8 cellular contexts compared by ENCODE assay signal in genomic region chr3:57169872-57170623, GRCh38. TPM values are rescaled to one million over a fixed set of nuclear protein-coding genes. Genes with fewer than 3 reads are reported as not detected.
A peak's percentile ranks its signal among the peaks of the same experiment; 100 is the strongest.
DNase-seq lines count a peak whose midpoint lies in the region; TF ChIP-seq lines count a peak whose summit lies in the region.

No MANE protein-coding gene starts in this region.

- no peak overlapping the region for H3K27ac ChIP-seq in stomach smooth muscle (ENCODE audit: low read length)

- H3K9me3 Mint-ChIP-seq in neural crest cell: no peaks in the 10 kb centered on the region

- no peaks in the 10 kb centered on the region for H3K9me3 ChIP-seq in BE2C
- no peaks in the 10 kb centered on the region for H3K9me3 ChIP-seq in stomach smooth muscle (ENCODE audit: control insufficient read depth in 2 of 2, low read length in 2 of 2)

- peak overlapping the region; percentile 83 for H3K4me3 Mint-ChIP-seq in neural crest cell

- H3K4me1 Mint-ChIP-seq in neural crest cell: peaks cover 23% of the 10 kb centered on the region

- H3K27ac Mint-ChIP-seq in neural crest cell (ENCODE audit: unreplicated experiment): no peak overlapping the region

- peak; percentile 77 for DNase-seq in BE2C
- DNase-seq in GM19238 (ENCODE audit: insufficient read length, low spot score): peak; percentile 47
- DNase-seq in HT-29 (ENCODE audit: low spot score): peak; percentile 69
- DNase-seq in RPMI7951 (ENCODE audit: low read depth): peak; percentile 76
- peak; percentile 32 for DNase-seq in activated effector memory CD4-positive, alpha-beta T cell treated with Interleukin-2 at 50 U/mL for 16 hours
- peak; percentile 75 for DNase-seq in fibroblast of villous mesenchyme (ENCODE audit: low read depth)
- peak; percentile 88 for DNase-seq in neural crest cell (ENCODE audit: low read depth, low spot score)

- H3K27me3 Mint-ChIP-seq in neural crest cell (ENCODE audit: low read depth): peaks cover 10% of the 10 kb centered on the region

- H3K4me3 ChIP-seq in BE2C (ENCODE audit: low read depth, low read length) (peak overlapping the region; percentile 52), fibroblast of villous mesenchyme (ENCODE audit: low read depth, low read length) (peak overlapping the region; percentile 50), stomach smooth muscle (ENCODE audit: low read length in 2 of 2) (peak overlapping the region; percentile 57 to 74)

- no peaks in the 10 kb centered on the region for H3K36me3 Mint-ChIP-seq in neural crest cell (ENCODE audit: low read depth)

- H3K27me3 ChIP-seq in BE2C (peaks cover under 1% of the 10 kb centered on the region), stomach smooth muscle (ENCODE audit: control insufficient read depth in 1 of 2, insufficient read depth in 2 of 2, low read length in 2 of 2) (no peaks in the 10 kb centered on the region)

- H3K9ac ChIP-seq in stomach smooth muscle (ENCODE audit: low read length in 2 of 2): peak overlapping the region in 1 of 2 donors; percentile 5

- no peaks in the 10 kb centered on the region for H3K4me1 ChIP-seq in BE2C
- peaks cover 10% of the 10 kb centered on the region for H3K4me1 ChIP-seq in stomach smooth muscle (ENCODE audit: control insufficient read depth, insufficient read depth, low read length)

- TF ChIP-seq CTCF in BE2C (IDR thresholded peaks at IDR 0.05; ENCODE audit: low read depth, low read length): peak; percentile 68
- peak; percentile 81 for TF ChIP-seq CTCF in fibroblast of villous mesenchyme (IDR thresholded peaks at IDR 0.05; ENCODE audit: insufficient read depth, low read depth, low read length)
- peak; percentile 94 for TF ChIP-seq CTCF in neural crest cell (conservative IDR thresholded peaks at IDR 0.05)

- H3K36me3 ChIP-seq in BE2C (no peaks in the 10 kb centered on the region), stomach smooth muscle (ENCODE audit: control insufficient read depth in 2 of 2, insufficient read depth in 2 of 2, low read length in 2 of 2) (no peaks in the 10 kb centered on the region)

RNA-seq across cellular contexts. Expression of gene IL17RD, which starts 4.9 kb away (rescaled TPM):
- 2.0 TPM for polyA plus RNA-seq in BE2C (2012; ENCODE audit: insufficient read depth, insufficient read length, low read depth)
- total RNA-seq in HT-29 (2014; rRNA removed; shearing (Covaris generic)): 0.10 and 0.13 TPM in 2 replicates
- total RNA-seq in RPMI7951 (2014; rRNA removed; shearing (Covaris generic)): 8.8 and 18.7 TPM in 2 replicates
- 0.64 and 0.86 TPM in 2 replicates for total RNA-seq in fibroblast of villous mesenchyme
- 51.9 and 52.1 TPM in 2 replicates for total RNA-seq in neural crest cell

RNA-seq across cellular contexts. Expression of gene HESX1, which starts 29.7 kb away (rescaled TPM):
- not detected for polyA plus RNA-seq in BE2C (2012; ENCODE audit: insufficient read depth, insufficient read length, low read depth)
- 0.47 TPM in 1 of 2 replicates, not detected in the other for total RNA-seq in HT-29 (2014; rRNA removed; shearing (Covaris generic))
- 1.9 and 2.5 TPM in 2 replicates for total RNA-seq in RPMI7951 (2014; rRNA removed; shearing (Covaris generic))
- total RNA-seq in fibroblast of villous mesenchyme (not detected in 2 replicates), neural crest cell (0.98 and 1.7 TPM in 2 replicates)

RNA-seq across cellular contexts. Expression of gene APPL1, which starts 57.5 kb away (rescaled TPM):
- 11.6 TPM for polyA plus RNA-seq in BE2C (2012; ENCODE audit: insufficient read depth, insufficient read length, low read depth)
- total RNA-seq in HT-29 (2014; rRNA removed; shearing (Covaris generic)): 10.5 TPM in 2 replicates
- total RNA-seq in RPMI7951 (2014; rRNA removed; shearing (Covaris generic)): 57.7 and 72.8 TPM in 2 replicates
- 33.5 and 43.2 TPM in 2 replicates for total RNA-seq in fibroblast of villous mesenchyme
- total RNA-seq in neural crest cell: 27.5 and 28.9 TPM in 2 replicates

Comparison
In these comparisons a context has a peak if more than half of its experiments do, and no peak if none do; other contexts are left out.
1. DNase-seq: peak in every context shown above with its lines; median percentile 88 in neural crest cell; 77 in BE2C; 76 in RPMI7951; 75 in fibroblast of villous mesenchyme; 69 in HT-29; 47 in GM19238; 32 in activated effector memory CD4-positive, alpha-beta T cell treated with Interleukin-2 at 50 U/mL for 16 hours.